ENCODE assay signal across 8 cellular contexts in genomic region chr20:45813006-45813340, GRCh38. TPM values are rescaled to one million over a fixed set of nuclear protein-coding genes. Genes with fewer than 3 reads are reported as not detected.
DNase-seq lines count a peak whose midpoint lies in the region; ATAC-seq and TF ChIP-seq lines count a peak whose summit lies in the region.

No MANE protein-coding gene starts in this region.

- TF ChIP-seq CTCF in DND-41 (IDR thresholded peaks at IDR 0.05; ENCODE audit: borderline replicate concordance, extremely low read depth, low read length, poor library complexity, severe bottlenecking) (no peak), OCI-LY3 (IDR thresholded peaks at IDR 0.05; ENCODE audit: low read depth, low read length) (no peak), endothelial cell (IDR thresholded peaks at IDR 0.05; ENCODE audit: unreplicated experiment) (no peak), ovary (IDR thresholded peaks at IDR 0.05) (no peak)

- no peak for TF ChIP-seq EP300 in ovary (IDR thresholded peaks at IDR 0.05)

- H3K27ac Mint-ChIP-seq in endothelial cell (ENCODE audit: unreplicated experiment): peak overlapping the region; percentile 31

- H3K9me3 Mint-ChIP-seq in endothelial cell (ENCODE audit: unreplicated experiment): no peaks in the 10 kb centered on the region

- peaks cover 20% of the 10 kb centered on the region for H3K36me3 Mint-ChIP-seq in endothelial cell (ENCODE audit: low read depth, unreplicated experiment)

- H3K4me3 Mint-ChIP-seq in endothelial cell (ENCODE audit: unreplicated experiment): peak overlapping the region; percentile 92

- WGBS in ovary, 3 donors: 3 to 5% (median 3%) methylated on average over 11 of the region's 11 CpGs

- no peak for TF ChIP-seq POLR2A in ovary (IDR thresholded peaks at IDR 0.05)

- H3K4me1 ChIP-seq in DND-41 (ENCODE audit: insufficient read depth, low read length) (peaks cover 34% of the 10 kb centered on the region), OCI-LY3 (ENCODE audit: low read length) (peaks cover 12% of the 10 kb centered on the region), ovary (ENCODE audit: insufficient read depth) (peaks cover 4% of the 10 kb centered on the region)

- peaks cover 29% of the 10 kb centered on the region for H3K79me2 ChIP-seq in DND-41 (ENCODE audit: insufficient read depth, low read length)
- H3K79me2 ChIP-seq in OCI-LY3 (ENCODE audit: low read length): peaks cover 27% of the 10 kb centered on the region

- H3K9ac ChIP-seq in DND-41 (ENCODE audit: low read depth, low read length) (peak overlapping the region; percentile 88), OCI-LY3 (ENCODE audit: low read length) (peak overlapping the region; percentile 95)

- peaks cover 19% of the 10 kb centered on the region for H3K4me1 Mint-ChIP-seq in endothelial cell (ENCODE audit: unreplicated experiment)

- H4K20me1 ChIP-seq in DND-41 (ENCODE audit: insufficient read depth, low read length) (peaks cover 14% of the 10 kb centered on the region; the same call in 1 of the 2 replicates), OCI-LY3 (ENCODE audit: insufficient read depth, low read length) (peaks cover 13% of the 10 kb centered on the region; the same call in 1 of the 2 replicates)

- H3K27me3 ChIP-seq in DND-41 (ENCODE audit: insufficient read depth, low read length, poor library complexity): no peaks in the 10 kb centered on the region
- H3K27me3 ChIP-seq in OCI-LY3 (ENCODE audit: low read depth, low read length): no peaks in the 10 kb centered on the region
- H3K27me3 ChIP-seq in ovary: no peaks in the 10 kb centered on the region

- H3K4me2 ChIP-seq in DND-41 (ENCODE audit: insufficient read depth, low read length) (peak overlapping the region; percentile 78), OCI-LY3 (ENCODE audit: low read length) (peak overlapping the region; percentile 94)

- H3K27ac ChIP-seq in DND-41 (ENCODE audit: low read length): peak overlapping the region; percentile 83
- peak overlapping the region; percentile 79 for H3K27ac ChIP-seq in OCI-LY3 (ENCODE audit: low read length)
- H3K27ac ChIP-seq in ovary: no peak overlapping the region

- H2AFZ ChIP-seq in DND-41 (ENCODE audit: low read depth, low read length) (peak overlapping the region; percentile 77), OCI-LY3 (ENCODE audit: low read depth, low read length) (peak overlapping the region; percentile 45; the same call in 1 of the 2 replicates)

- peaks cover 73% of the 10 kb centered on the region for H3K36me3 ChIP-seq in DND-41 (ENCODE audit: insufficient read depth, low read length)
- H3K36me3 ChIP-seq in OCI-LY3 (replicated peaks; ENCODE audit: low read depth, low read length): peaks cover 67% of the 10 kb centered on the region
- no peaks in the 10 kb centered on the region for H3K36me3 ChIP-seq in ovary

- DNase-seq in DND-41 (no peak), endothelial cell (ENCODE audit: low spot score) (no peak), ovary (no peak), D341Med (ENCODE audit: low spot score) (no peak), NOMO-1 treated with dmso at 0.1 percent for 144 hours (lab: John Stamatoyannopoulos, UW; ENCODE audit: unreplicated experiment) (no peak), NCI-H1092 (lab: John Stamatoyannopoulos, UW) (no peak), inferior parietal cortex (ENCODE audit: extremely low spot score) (no peak)

- ATAC-seq in DND-41 (ENCODE audit: insufficient read depth, low read depth): no peak

- peaks cover 13% of the 10 kb centered on the region for H3K27me3 Mint-ChIP-seq in endothelial cell (ENCODE audit: unreplicated experiment)

- intact Hi-C loops in ovary (cut with DNase I): no loop called here

- H3K4me3 ChIP-seq in DND-41 (ENCODE audit: low read depth in 1 of 2, low read length in 2 of 2) (peak overlapping the region; percentile 61 to 80), OCI-LY3 (ENCODE audit: low read length) (peak overlapping the region; percentile 88), ovary (peak overlapping the region; percentile 47)

- H3K9me3 ChIP-seq in DND-41 (ENCODE audit: insufficient read depth, low read length, severe bottlenecking): no peaks in the 10 kb centered on the region
- H3K9me3 ChIP-seq in OCI-LY3 (ENCODE audit: insufficient read depth, low read length): no peaks in the 10 kb centered on the region
- H3K9me3 ChIP-seq in ovary: no peaks in the 10 kb centered on the region

RNA-seq across cellular contexts. Expression of gene UBE2C, which starts 0.5 kb away (rescaled TPM):
- total RNA-seq in endothelial cell (ENCODE audit: unreplicated experiment) (22.9 TPM), ovary (1 to 10 TPM in 2 of 7 donors, under 1 TPM in 2, not detected in 3; 0.69 to 1.9 (median 1.0) TPM)
- 1 to 10 TPM; 2.6 to 5.6 TPM for polyA plus RNA-seq in ovary

RNA-seq across cellular contexts. Expression of gene TNNC2, which starts 14.1 kb away (rescaled TPM):
- not detected for total RNA-seq in endothelial cell (ENCODE audit: unreplicated experiment)
- total RNA-seq in ovary: 1 to 10 TPM in 6 of 7 donors, not detected in 1; 1.9 to 3.7 (median 3.4) TPM
- polyA plus RNA-seq in ovary: 1 to 10 TPM; 1.5 to 3.6 TPM

RNA-seq across cellular contexts. Expression of gene SNX21, which starts 20.6 kb away (rescaled TPM):
- total RNA-seq in endothelial cell (ENCODE audit: unreplicated experiment): 11.9 TPM
- total RNA-seq in ovary: 10 to 100 TPM; 46.1 to 90.1 (median 71.0) TPM
- 10 to 100 TPM; 18.2 to 41.1 TPM for polyA plus RNA-seq in ovary

RNA-seq across cellular contexts. Expression of gene DNTTIP1, which starts 21.2 kb away (rescaled TPM):
- 36.9 TPM for total RNA-seq in endothelial cell (ENCODE audit: unreplicated experiment)
- total RNA-seq in ovary: 10 to 100 TPM; 20.6 to 31.8 (median 28.1) TPM
- polyA plus RNA-seq in ovary: 10 to 100 TPM; 29.1 to 36.1 TPM

RNA-seq across cellular contexts. Expression of gene WFDC3, which starts 21.3 kb away (rescaled TPM):
- total RNA-seq in endothelial cell (ENCODE audit: unreplicated experiment) (not detected), ovary (1 to 10 TPM in 4 of 7 donors, under 1 TPM in 2, not detected in 1; 0.42 to 3.0 (median 1.1) TPM)
- polyA plus RNA-seq in ovary: 1 to 10 TPM; 1.5 to 2.0 TPM

Comparison
In these comparisons a context has a peak if more than half of its experiments do, and no peak if none do; other contexts are left out.
1. H3K27ac ChIP-seq: peak in DND-41 (single experiment) and OCI-LY3 (single experiment); none in ovary (0 of 2).
2. Peak in every context shown above with its lines, with median percentiles within 50 percentile points of each other: H3K4me3 ChIP-seq.